1 cellular context compared by ENCODE assay signal in genomic region chr17:72465191-72466024, GRCh38.
A peak's percentile ranks its signal among the peaks of the same experiment; 100 is the strongest.
TF ChIP-seq lines count a peak whose summit lies in the region.

No MANE protein-coding gene starts in this region.

TF ChIP-seq in HEK293, 187 proteins besides CTCF, POLR2A, EP300 and RAD21 (continued from another document and continues in another):
- TF ChIP-seq PRDM4 (tag by site-specific recombination; IDR thresholded peaks at IDR 0.05): no peak
- TF ChIP-seq ZNF561 (tag by site-specific recombination; IDR thresholded peaks at IDR 0.05; ENCODE audit: borderline replicate concordance): no peak
- no peak for TF ChIP-seq ZNF214 (tag by site-specific recombination; IDR thresholded peaks at IDR 0.05; ENCODE audit: borderline replicate concordance)
- TF ChIP-seq GFI1B (tag by site-specific recombination; IDR thresholded peaks at IDR 0.05): no peak
- TF ChIP-seq ZBTB48 (tag by site-specific recombination; IDR thresholded peaks at IDR 0.05): peak; percentile 33; the same call in 1 of the 2 replicates
- TF ChIP-seq, protein P1, sequence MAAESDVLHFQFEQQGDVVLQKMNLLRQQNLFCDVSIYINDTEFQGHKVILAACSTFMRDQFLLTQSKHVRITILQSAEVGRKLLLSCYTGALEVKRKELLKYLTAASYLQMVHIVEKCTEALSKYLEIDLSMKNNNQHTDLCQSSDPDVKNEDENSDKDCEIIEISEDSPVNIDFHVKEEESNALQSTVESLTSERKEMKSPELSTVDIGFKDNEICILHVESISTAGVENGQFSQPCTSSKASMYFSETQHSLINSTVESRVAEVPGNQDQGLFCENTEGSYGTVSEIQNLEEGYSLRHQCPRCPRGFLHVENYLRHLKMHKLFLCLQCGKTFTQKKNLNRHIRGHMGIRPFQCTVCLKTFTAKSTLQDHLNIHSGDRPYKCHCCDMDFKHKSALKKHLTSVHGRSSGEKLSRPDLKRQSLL (tag by site-specific recombination; IDR thresholded peaks at IDR 0.05): no peak
- no peak for TF ChIP-seq ZNF626 (tag by site-specific recombination; IDR thresholded peaks at IDR 0.05)
- TF ChIP-seq GLIS1 (tag by site-specific recombination; IDR thresholded peaks at IDR 0.05): peak; percentile 97
- no peak for TF ChIP-seq ZNF792 (tag by site-specific recombination; IDR thresholded peaks at IDR 0.05)
- TF ChIP-seq YY1 (tag by site-specific recombination; IDR thresholded peaks at IDR 0.05): no peak
- TF ChIP-seq ZNF132 (tag by site-specific recombination; IDR thresholded peaks at IDR 0.05; ENCODE audit: borderline replicate concordance): no peak
- no peak for TF ChIP-seq ZNF157 (tag by site-specific recombination; IDR thresholded peaks at IDR 0.05)
- TF ChIP-seq ZNF341 (tag by site-specific recombination; IDR thresholded peaks at IDR 0.05; ENCODE audit: low read depth): no peak
- TF ChIP-seq ZNF24 (tag by site-specific recombination; IDR thresholded peaks at IDR 0.05): peak; percentile 71
- no peak for TF ChIP-seq KLF16 (tag by site-specific recombination; IDR thresholded peaks at IDR 0.05)
- no peak for TF ChIP-seq ZNF658 (tag by site-specific recombination; IDR thresholded peaks at IDR 0.05)
- TF ChIP-seq ZNF549 (tag by site-specific recombination; IDR thresholded peaks at IDR 0.05): no peak
- TF ChIP-seq ZNF37A (tag by site-specific recombination; IDR thresholded peaks at IDR 0.05): no peak
- no peak for TF ChIP-seq ZNF571 (tag by site-specific recombination; IDR thresholded peaks at IDR 0.05)
- peak; percentile 72 for TF ChIP-seq ZSCAN4 (tag by site-specific recombination; IDR thresholded peaks at IDR 0.05)
- peak; percentile 88 for TF ChIP-seq ZBTB17 (tag by site-specific recombination; IDR thresholded peaks at IDR 0.05)
- TF ChIP-seq ZFP69B (tag by site-specific recombination; IDR thresholded peaks at IDR 0.05): no peak
- TF ChIP-seq HOXC10 (CRISPR knock-in tag; IDR thresholded peaks at IDR 0.05): no peak
- TF ChIP-seq, protein P2, sequence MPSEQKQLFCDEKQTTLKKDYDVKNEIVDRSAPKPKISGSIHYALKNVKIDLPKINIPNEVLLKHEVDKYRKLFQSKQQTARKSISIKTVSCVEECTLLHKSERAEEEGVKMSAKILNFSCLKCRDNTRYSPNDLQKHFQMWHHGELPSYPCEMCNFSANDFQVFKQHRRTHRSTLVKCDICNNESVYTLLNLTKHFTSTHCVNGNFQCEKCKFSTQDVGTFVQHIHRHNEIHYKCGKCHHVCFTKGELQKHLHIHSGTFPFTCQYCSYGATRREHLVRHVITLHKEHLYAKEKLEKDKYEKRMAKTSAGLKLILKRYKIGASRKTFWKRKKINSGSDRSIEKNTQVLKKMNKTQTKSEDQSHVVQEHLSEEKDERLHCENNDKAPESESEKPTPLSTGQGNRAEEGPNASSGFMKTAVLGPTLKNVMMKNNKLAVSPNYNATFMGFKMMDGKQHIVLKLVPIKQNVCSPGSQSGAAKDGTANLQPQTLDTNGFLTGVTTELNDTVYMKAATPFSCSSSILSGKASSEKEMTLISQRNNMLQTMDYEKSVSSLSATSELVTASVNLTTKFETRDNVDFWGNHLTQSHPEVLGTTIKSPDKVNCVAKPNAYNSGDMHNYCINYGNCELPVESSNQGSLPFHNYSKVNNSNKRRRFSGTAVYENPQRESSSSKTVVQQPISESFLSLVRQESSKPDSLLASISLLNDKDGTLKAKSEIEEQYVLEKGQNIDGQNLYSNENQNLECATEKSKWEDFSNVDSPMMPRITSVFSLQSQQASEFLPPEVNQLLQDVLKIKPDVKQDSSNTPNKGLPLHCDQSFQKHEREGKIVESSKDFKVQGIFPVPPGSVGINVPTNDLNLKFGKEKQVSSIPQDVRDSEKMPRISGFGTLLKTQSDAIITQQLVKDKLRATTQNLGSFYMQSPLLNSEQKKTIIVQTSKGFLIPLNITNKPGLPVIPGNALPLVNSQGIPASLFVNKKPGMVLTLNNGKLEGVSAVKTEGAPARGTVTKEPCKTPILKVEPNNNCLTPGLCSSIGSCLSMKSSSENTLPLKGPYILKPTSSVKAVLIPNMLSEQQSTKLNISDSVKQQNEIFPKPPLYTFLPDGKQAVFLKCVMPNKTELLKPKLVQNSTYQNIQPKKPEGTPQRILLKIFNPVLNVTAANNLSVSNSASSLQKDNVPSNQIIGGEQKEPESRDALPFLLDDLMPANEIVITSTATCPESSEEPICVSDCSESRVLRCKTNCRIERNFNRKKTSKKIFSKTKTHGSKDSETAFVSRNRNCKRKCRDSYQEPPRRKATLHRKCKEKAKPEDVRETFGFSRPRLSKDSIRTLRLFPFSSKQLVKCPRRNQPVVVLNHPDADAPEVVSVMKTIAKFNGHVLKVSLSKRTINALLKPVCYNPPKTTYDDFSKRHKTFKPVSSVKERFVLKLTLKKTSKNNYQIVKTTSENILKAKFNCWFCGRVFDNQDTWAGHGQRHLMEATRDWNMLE (tag by site-specific recombination; conservative IDR thresholded peaks at IDR 0.05; ENCODE audit: low read depth): no peak
- TF ChIP-seq ZBTB26 (tag by site-specific recombination; optimal IDR thresholded peaks at IDR 0.05): no peak
- TF ChIP-seq ZNF362 (tag by site-specific recombination; IDR thresholded peaks at IDR 0.05): no peak
- TF ChIP-seq ZNF473 (tag by site-specific recombination; IDR thresholded peaks at IDR 0.05): no peak
- no peak for TF ChIP-seq MEIS1 (CRISPR knock-in tag; IDR thresholded peaks at IDR 0.05; ENCODE audit: borderline replicate concordance)
- no peak for TF ChIP-seq PRDM1 (tag by site-specific recombination; IDR thresholded peaks at IDR 0.05)
- no peak for TF ChIP-seq OVOL3 (tag by site-specific recombination; IDR thresholded peaks at IDR 0.05)
- no peak for TF ChIP-seq KLF10 (tag by site-specific recombination; IDR thresholded peaks at IDR 0.05)
- TF ChIP-seq ZNF654 (tag by site-specific recombination; IDR thresholded peaks at IDR 0.05; ENCODE audit: low read depth): no peak
- no peak for TF ChIP-seq ZFHX2 (tag by site-specific recombination; conservative IDR thresholded peaks at IDR 0.05)
- no peak for TF ChIP-seq ZNF530 (tag by site-specific recombination; IDR thresholded peaks at IDR 0.05; ENCODE audit: low read depth)
- TF ChIP-seq, protein P3, sequence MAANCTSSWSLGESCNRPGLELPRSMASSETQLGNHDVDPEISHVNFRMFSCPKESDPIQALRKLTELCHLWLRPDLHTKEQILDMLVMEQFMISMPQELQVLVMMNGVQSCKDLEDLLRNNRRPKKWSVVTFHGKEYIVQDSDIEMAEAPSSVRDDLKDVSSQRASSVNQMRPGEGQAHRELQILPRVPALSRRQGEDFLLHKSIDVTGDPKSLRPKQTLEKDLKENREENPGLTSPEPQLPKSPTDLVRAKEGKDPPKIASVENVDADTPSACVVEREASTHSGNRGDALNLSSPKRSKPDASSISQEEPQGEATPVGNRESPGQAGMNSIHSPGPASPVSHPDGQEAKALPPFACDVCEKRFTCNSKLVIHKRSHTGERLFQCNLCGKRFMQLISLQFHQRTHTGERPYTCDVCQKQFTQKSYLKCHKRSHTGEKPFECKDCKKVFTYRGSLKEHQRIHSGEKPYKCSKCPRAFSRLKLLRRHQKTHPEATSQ (tag by site-specific recombination; IDR thresholded peaks at IDR 0.05): no peak
- TF ChIP-seq ZNF660 (tag by site-specific recombination; IDR thresholded peaks at IDR 0.05): no peak
- TF ChIP-seq TCF7L2 (IDR thresholded peaks at IDR 0.05; ENCODE audit: borderline replicate concordance, low read depth, low read length): no peak
- TF ChIP-seq ZNF837 (tag by site-specific recombination; IDR thresholded peaks at IDR 0.05): no peak
- no peak for TF ChIP-seq MZF1 (tag by site-specific recombination; IDR thresholded peaks at IDR 0.05; ENCODE audit: borderline replicate concordance)
- TF ChIP-seq ZNF544 (tag by site-specific recombination; IDR thresholded peaks at IDR 0.05): no peak
- peak; percentile 59 for TF ChIP-seq ZNF639 (tag by site-specific recombination; IDR thresholded peaks at IDR 0.05)
- TF ChIP-seq ZNF548 (tag by site-specific recombination; IDR thresholded peaks at IDR 0.05): no peak
- no peak for TF ChIP-seq YY2 (tag by site-specific recombination; IDR thresholded peaks at IDR 0.05)
- TF ChIP-seq ZNF677 (tag by site-specific recombination; IDR thresholded peaks at IDR 0.05): no peak
- no peak for TF ChIP-seq ZNF274 (IDR thresholded peaks at IDR 0.05; ENCODE audit: low read length)
- no peak for TF ChIP-seq ZNF274 (tag by site-specific recombination; IDR thresholded peaks at IDR 0.05; ENCODE audit: borderline replicate concordance)
- TF ChIP-seq, protein P4, sequence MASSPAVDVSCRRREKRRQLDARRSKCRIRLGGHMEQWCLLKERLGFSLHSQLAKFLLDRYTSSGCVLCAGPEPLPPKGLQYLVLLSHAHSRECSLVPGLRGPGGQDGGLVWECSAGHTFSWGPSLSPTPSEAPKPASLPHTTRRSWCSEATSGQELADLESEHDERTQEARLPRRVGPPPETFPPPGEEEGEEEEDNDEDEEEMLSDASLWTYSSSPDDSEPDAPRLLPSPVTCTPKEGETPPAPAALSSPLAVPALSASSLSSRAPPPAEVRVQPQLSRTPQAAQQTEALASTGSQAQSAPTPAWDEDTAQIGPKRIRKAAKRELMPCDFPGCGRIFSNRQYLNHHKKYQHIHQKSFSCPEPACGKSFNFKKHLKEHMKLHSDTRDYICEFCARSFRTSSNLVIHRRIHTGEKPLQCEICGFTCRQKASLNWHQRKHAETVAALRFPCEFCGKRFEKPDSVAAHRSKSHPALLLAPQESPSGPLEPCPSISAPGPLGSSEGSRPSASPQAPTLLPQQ (tag by site-specific recombination; IDR thresholded peaks at IDR 0.05): no peak
- TF ChIP-seq SCRT2 (tag by site-specific recombination; IDR thresholded peaks at IDR 0.05): no peak
- TF ChIP-seq ZNF19 (tag by site-specific recombination; IDR thresholded peaks at IDR 0.05; ENCODE audit: low read depth): no peak
- no peak for TF ChIP-seq ZNF23 (tag by site-specific recombination; IDR thresholded peaks at IDR 0.05; ENCODE audit: borderline replicate concordance)
- no peak for TF ChIP-seq ZNF501 (tag by site-specific recombination; IDR thresholded peaks at IDR 0.05)
